ENCODE assay signal across 6 cellular contexts in genomic region chr12:113186033-113186365, GRCh38. TPM values are rescaled to one million over a fixed set of nuclear protein-coding genes. Genes with fewer than 3 reads are reported as not detected.
DNase-seq lines count a peak whose midpoint lies in the region; ATAC-seq and TF ChIP-seq lines count a peak whose summit lies in the region.

No MANE protein-coding gene starts in this region.

- H3K27ac ChIP-seq in left ventricle myocardium inferior (replicated peaks) (peak overlapping the region; percentile 98), duodenal mucosa (ENCODE audit: low read depth, low read length) (peak overlapping the region; percentile 95)

- ATAC-seq in Right ventricle myocardium superior (ENCODE audit: poor library complexity) (no peak), HG03175 (IDR thresholded peaks at IDR 0.05; ENCODE audit: unreplicated experiment) (no peak), HG03469 (IDR thresholded peaks at IDR 0.05; ENCODE audit: unreplicated experiment) (no peak)

- intact Hi-C loops in left ventricle myocardium inferior (cut with micrococcal nuclease) (no loop called here), Right ventricle myocardium superior (cut with DNase I) (loop anchor here (10.0 kb wide), 1 partner anchor 239 kb away; the partner anchor contains the start of gene SDSL)

- H3K9me3 ChIP-seq in left ventricle myocardium inferior (replicated peaks): no peaks in the 10 kb centered on the region
- H3K9me3 ChIP-seq in duodenal mucosa (ENCODE audit: control insufficient read depth in 1 of 2, low read length in 2 of 2): no peaks in the 10 kb centered on the region

- TF ChIP-seq CTCF in left ventricle myocardium inferior (IDR thresholded peaks at IDR 0.05; ENCODE audit: borderline replicate concordance): no peak

- peaks cover 21% of the 10 kb centered on the region for H3K36me3 ChIP-seq in left ventricle myocardium inferior
- peaks cover 5 to 20% of the 10 kb centered on the region in 2 donors for H3K36me3 ChIP-seq in duodenal mucosa (ENCODE audit: control insufficient read depth in 1 of 2, insufficient read depth in 2 of 2, low read length in 2 of 2)

- H3K27me3 ChIP-seq in left ventricle myocardium inferior (ENCODE audit: low read depth): no peaks in the 10 kb centered on the region
- H3K27me3 ChIP-seq in duodenal mucosa (ENCODE audit: control insufficient read depth in 1 of 2, insufficient read depth in 2 of 2, low read length in 2 of 2): no peaks in the 10 kb centered on the region

- peak overlapping the region; percentile 100 for H3K4me3 ChIP-seq in left ventricle myocardium inferior
- H3K4me3 ChIP-seq in duodenal mucosa (ENCODE audit: low read depth in 1 of 2, low read length in 2 of 2): peak overlapping the region; percentile 83 to 91
- peak overlapping the region; percentile 93 for H3K4me3 ChIP-seq in skeletal muscle cell (ENCODE audit: low read depth, low read length)

- H3K4me1 ChIP-seq in left ventricle myocardium inferior (peaks cover 52% of the 10 kb centered on the region), duodenal mucosa (ENCODE audit: control insufficient read depth in 1 of 2, insufficient read depth in 2 of 2, low read length in 2 of 2) (peaks cover 13 to 21% of the 10 kb centered on the region in 2 donors)

- DNase-seq in left ventricle myocardium inferior: no peak
- no peak for DNase-seq in Right ventricle myocardium superior
- DNase-seq in skeletal muscle cell (ENCODE audit: low read depth): no peak

- H3K9ac ChIP-seq in duodenal mucosa (ENCODE audit: low read depth in 1 of 2, low read length in 2 of 2): peak overlapping the region; percentile 83

RNA-seq across cellular contexts. Expression of gene RITA1, which starts 0.5 kb away (rescaled TPM):
- 17.9 TPM for total RNA-seq in left ventricle myocardium inferior
- 16.3 TPM for total RNA-seq in Right ventricle myocardium superior

RNA-seq across cellular contexts. Expression of gene DDX54, which starts 0.7 kb away (rescaled TPM):
- 34.7 TPM for total RNA-seq in left ventricle myocardium inferior
- 33.6 TPM for total RNA-seq in Right ventricle myocardium superior

RNA-seq across cellular contexts. Expression of gene TPCN1, which starts 35.3 kb away (rescaled TPM):
- 153 TPM for total RNA-seq in left ventricle myocardium inferior
- total RNA-seq in Right ventricle myocardium superior: 128 TPM

RNA-seq across cellular contexts. Expression of gene CFAP73, which starts 36.5 kb away (rescaled TPM):
- total RNA-seq in left ventricle myocardium inferior: not detected
- not detected for total RNA-seq in Right ventricle myocardium superior

RNA-seq across cellular contexts. Expression of gene RASAL1, which starts 50.4 kb away (rescaled TPM):
- total RNA-seq in left ventricle myocardium inferior: not detected
- total RNA-seq in Right ventricle myocardium superior: not detected
